In the genomic region with DNA sequence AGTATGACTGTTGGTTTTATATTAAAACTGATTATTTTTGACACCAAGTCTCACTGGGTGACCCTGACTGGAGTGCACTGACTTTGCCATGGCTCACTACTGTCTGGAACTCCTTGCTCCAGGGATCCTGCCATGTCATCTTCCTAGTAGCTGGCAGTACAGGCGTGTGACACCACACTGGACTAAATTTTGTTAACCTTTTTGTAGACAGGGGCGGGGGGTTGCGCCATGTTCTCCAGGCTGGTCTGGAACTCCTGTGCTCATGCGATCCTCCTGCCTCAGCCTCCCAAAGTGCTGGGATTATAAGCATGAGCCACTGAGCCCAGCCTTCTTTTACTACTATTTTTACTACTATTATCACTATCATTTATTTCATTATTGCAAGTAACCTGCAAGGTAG, we compare ENCODE assay signal across 22 cellular contexts. TPM values are rescaled to one million over a fixed set of nuclear protein-coding genes. Genes with fewer than 3 reads are reported as not detected.
DNase-seq lines count a peak whose midpoint lies in the region; ATAC-seq and TF ChIP-seq lines count a peak whose summit lies in the region.
"Had no signal": no experiment of that assay in that cellular context is flagged by ENCODE, and none has a peak within 500 bp of the region (broad histone marks: within the 10 kb centered on the region; RNA-seq: fewer than 3 reads in every experiment).

No MANE protein-coding gene starts in this region.

- no peak overlapping the region for H3K27ac Mint-ChIP-seq in osteocyte (ENCODE audit: unreplicated experiment)
- H3K27ac Mint-ChIP-seq in type B pancreatic cell, result no peak overlapping the region
- H3K27ac Mint-ChIP-seq: CD14-positive monocyte; CD4-positive, alpha-beta T cell; HFFc6 had no signal

- H3K9me3 ChIP-seq in Peyer's patch, result no peaks in the 10 kb centered on the region
- H3K9me3 ChIP-seq: A549, BE2C, HAP-1 had no signal

- TF ChIP-seq CTCF in osteocyte (IDR thresholded peaks at IDR 0.05) (no peak), type B pancreatic cell (conservative IDR thresholded peaks at IDR 0.05) (no peak), Peyer's patch (IDR thresholded peaks at IDR 0.05) (no peak)

- DNase-seq in cardiac septum (ENCODE audit: low spot score) (peak; percentile 31), left cardiac atrium (no peak), osteocyte (ENCODE audit: extremely low spot score, unreplicated experiment) (peak; percentile 57), type B pancreatic cell (ENCODE audit: extremely low spot score, unreplicated experiment) (peak; percentile 11), Peyer's patch (no peak)
- DNase-seq: 8988T; ACHN; AML-193; BE2C; Calu3; CD4-positive, alpha-beta T cell; COR-L47; DMS53; DMS79 treated with DMSO at 0.1 percent for 48 hours; GOT3; HFFc6 had no signal

- H3K4me3 Mint-ChIP-seq in osteocyte (ENCODE audit: unreplicated experiment), result no peak overlapping the region
- no peak overlapping the region for H3K4me3 Mint-ChIP-seq in type B pancreatic cell
- H3K4me3 Mint-ChIP-seq: CD14-positive monocyte; CD4-positive, alpha-beta T cell; HFFc6 had no signal

- TF ChIP-seq POLR2A in Peyer's patch (IDR thresholded peaks at IDR 0.05), result no peak

- H3K27me3 Mint-ChIP-seq in osteocyte (ENCODE audit: unreplicated experiment), result no peaks in the 10 kb centered on the region
- no peaks in the 10 kb centered on the region for H3K27me3 Mint-ChIP-seq in type B pancreatic cell
- H3K27me3 Mint-ChIP-seq: CD4-positive, alpha-beta T cell had no signal

- ATAC-seq in left cardiac atrium, result no peak
- ATAC-seq in HG03457 (IDR thresholded peaks at IDR 0.05; ENCODE audit: unreplicated experiment), result no peak
- ATAC-seq: A549 had no signal

- H3K9me3 Mint-ChIP-seq in osteocyte (ENCODE audit: unreplicated experiment), result peaks cover 16% of the 10 kb centered on the region
- no peaks in the 10 kb centered on the region for H3K9me3 Mint-ChIP-seq in type B pancreatic cell
- H3K9me3 Mint-ChIP-seq: CD4-positive, alpha-beta T cell; HFFc6 had no signal

- H3K4me1 Mint-ChIP-seq in osteocyte (ENCODE audit: unreplicated experiment) (no peaks in the 10 kb centered on the region), type B pancreatic cell (ENCODE audit: unreplicated experiment) (no peaks in the 10 kb centered on the region)
- H3K4me1 Mint-ChIP-seq: CD14-positive monocyte had no signal

- no peaks in the 10 kb centered on the region for H3K36me3 ChIP-seq in Peyer's patch
- H3K36me3 ChIP-seq: BE2C; BLaER1 treated with 17β-estradiol and CSF1 and Interleukin-3, amounts not matched to agents 10 nM and 100 nM; HAP-1 had no signal

- H3K4me3 ChIP-seq in Peyer's patch, result no peak overlapping the region
- H3K4me3 ChIP-seq: A549; BLaER1 treated with 17β-estradiol and CSF1 and Interleukin-3, amounts not matched to agents 10 nM and 100 nM; HAP-1 had no signal

- intact Hi-C loops in cardiac septum (cut with DNase I) (no loop called here), left cardiac atrium (cut with DNase I) (no loop called here)

- H3K27ac ChIP-seq in Peyer's patch, result no peak overlapping the region
- H3K27ac ChIP-seq: A549; BLaER1 treated with 17β-estradiol and CSF1 and Interleukin-3, amounts not matched to agents 10 nM and 100 nM had no signal

- no peaks in the 10 kb centered on the region for H3K36me3 Mint-ChIP-seq in osteocyte (ENCODE audit: unreplicated experiment)
- no peaks in the 10 kb centered on the region for H3K36me3 Mint-ChIP-seq in type B pancreatic cell
- H3K36me3 Mint-ChIP-seq: CD14-positive monocyte had no signal

- no peaks in the 10 kb centered on the region for H3K4me1 ChIP-seq in Peyer's patch
- H3K4me1 ChIP-seq: A549; BE2C; BLaER1 treated with 17β-estradiol and CSF1 and Interleukin-3, amounts not matched to agents 10 nM and 100 nM; HAP-1 had no signal

- no peaks in the 10 kb centered on the region for H3K27me3 ChIP-seq in Peyer's patch
- H3K27me3 ChIP-seq: BE2C had no signal

RNA-seq across cellular contexts. Expression of a gene that starts 8.9 kb away (rescaled TPM):
- total RNA-seq in cardiac septum, result not detected
- not detected for total RNA-seq in left cardiac atrium
- not detected in 2 replicates for total RNA-seq in osteocyte
- not detected in 2 replicates for total RNA-seq in type B pancreatic cell (ENCODE audit: low replicate concordance)
- total RNA-seq in Peyer's patch, result not detected
- total RNA-seq: Calu3; CD4-positive, alpha-beta T cell; G401; HFFc6 had no signal

RNA-seq across cellular contexts. Expression of a gene that starts 12.3 kb away (rescaled TPM):
- total RNA-seq in cardiac septum, result not detected
- not detected for total RNA-seq in left cardiac atrium
- not detected in 2 replicates for total RNA-seq in osteocyte
- total RNA-seq in type B pancreatic cell (ENCODE audit: low replicate concordance), result not detected in 2 replicates
- not detected for total RNA-seq in Peyer's patch
- total RNA-seq: Calu3; CD4-positive, alpha-beta T cell; G401; HFFc6 had no signal

Comparison
In these comparisons a context has a peak if more than half of its experiments do, and no peak if none do; other contexts are left out.
1. DNase-seq: peak in cardiac septum (single experiment), osteocyte (single experiment) and type B pancreatic cell (single experiment); none in left cardiac atrium (single experiment) and Peyer's patch (0 of 3).